11 cellular contexts compared by ENCODE assay signal in genomic region chr11:117064275-117064674, GRCh38. TPM values are rescaled to one million over a fixed set of nuclear protein-coding genes. Genes with fewer than 3 reads are reported as not detected.
DNase-seq lines count a peak whose midpoint lies in the region; ATAC-seq and TF ChIP-seq lines count a peak whose summit lies in the region.
"Had no signal": no experiment of that assay in that cellular context is flagged by ENCODE, and none has a peak within 500 bp of the region (broad histone marks: within the 10 kb centered on the region; RNA-seq: fewer than 3 reads in every experiment).

No MANE protein-coding gene starts in this region.

- H3K27ac Mint-ChIP-seq in IgD-negative memory B cell: peak overlapping the region; percentile 30 to 92 (median 88)
- H3K27ac Mint-ChIP-seq in activated naive CD8-positive, alpha-beta T cell treated with anti-CD3 and anti-CD28 coated beads for 36 hours: peak overlapping the region; percentile 83
- H3K27ac Mint-ChIP-seq in GM23338: no peak overlapping the region

- ATAC-seq in GM23338 (no peak), GM21423 (IDR thresholded peaks at IDR 0.05; ENCODE audit: unreplicated experiment) (no peak)
- ATAC-seq: stimulated activated naive B cell treated with anti-CD40 and anti-IgM and Interleukin-4, amounts not matched to agents 10 μg/mL and 1 μg/mL and 100 μg/mL, for 72 hours had no signal

- H4K20me1 ChIP-seq in GM23338 (replicated peaks; ENCODE audit: insufficient read depth): no peaks in the 10 kb centered on the region; the same call in 1 of the 2 replicates

- peaks cover 98% of the 10 kb centered on the region for H3K79me2 ChIP-seq in GM23338 (replicated peaks; ENCODE audit: insufficient read depth)

- H3K36me3 ChIP-seq in GM23338 (ENCODE audit: insufficient read depth): no peaks in the 10 kb centered on the region

- no peak overlapping the region for H2AFZ ChIP-seq in GM23338

- H3K27me3 ChIP-seq in GM23338 (ENCODE audit: insufficient read depth): no peaks in the 10 kb centered on the region

- no peak overlapping the region for H3K4me2 ChIP-seq in GM23338

- H3K27me3 Mint-ChIP-seq in IgD-negative memory B cell (peaks cover 3% of the 10 kb centered on the region), GM23338 (ENCODE audit: insufficient read depth, low read depth, poor library complexity) (no peaks in the 10 kb centered on the region)
- H3K27me3 Mint-ChIP-seq in activated naive CD8-positive, alpha-beta T cell treated with anti-CD3 and anti-CD28 coated beads for 36 hours: no peaks in the 10 kb centered on the region
- H3K27me3 Mint-ChIP-seq: stimulated activated naive B cell treated with anti-CD40 and anti-IgM and Interleukin-4, amounts not matched to agents 10 μg/mL and 1 μg/mL and 100 μg/mL, for 72 hours had no signal

- DNase-seq in AG20443 (ENCODE audit: low spot score): peak; percentile 46
- DNase-seq in activated naive CD8-positive, alpha-beta T cell treated with anti-CD3 and anti-CD28 coated beads for 36 hours: no peak
- DNase-seq in iris pigment epithelial cell (ENCODE audit: low read depth): peak; percentile 72
- DNase-seq in GM19238 (ENCODE audit: insufficient read length, low spot score): no peak
- no peak for DNase-seq in GM23338 (ENCODE audit: low spot score)
- no peak for DNase-seq in iPS-NIHi11 (ENCODE audit: low spot score)
- DNase-seq: central memory CD4-positive, alpha-beta T cell; small intestine; stimulated activated naive B cell treated with anti-CD40 and anti-IgM and Interleukin-4, amounts not matched to agents 10 μg/mL and 1 μg/mL and 100 μg/mL, for 72 hours had no signal

- H3K36me3 Mint-ChIP-seq in IgD-negative memory B cell (peaks cover 7% of the 10 kb centered on the region), GM23338 (ENCODE audit: low read depth) (no peaks in the 10 kb centered on the region)
- peaks cover 9% of the 10 kb centered on the region for H3K36me3 Mint-ChIP-seq in activated naive CD8-positive, alpha-beta T cell treated with anti-CD3 and anti-CD28 coated beads for 36 hours

- H3K4me1 ChIP-seq in GM23338 (ENCODE audit: insufficient read depth): peaks cover 6% of the 10 kb centered on the region; the same call in 1 of the 2 replicates

- no peak overlapping the region for H3K27ac ChIP-seq in GM23338 (ENCODE audit: low read depth)

- H3K4me3 ChIP-seq in GM23338: no peak overlapping the region

- H3K4me3 Mint-ChIP-seq in IgD-negative memory B cell (peak overlapping the region; percentile 34 to 87 (median 49)), GM23338 (no peak overlapping the region)
- no peak overlapping the region for H3K4me3 Mint-ChIP-seq in activated naive CD8-positive, alpha-beta T cell treated with anti-CD3 and anti-CD28 coated beads for 36 hours

- H3F3A ChIP-seq in GM23338 (replicated peaks; ENCODE audit: low read depth): no peaks in the 10 kb centered on the region

- no peaks in the 10 kb centered on the region for H3K9me2 ChIP-seq in GM23338 (ENCODE audit: insufficient read depth)

- H3K9me3 Mint-ChIP-seq in IgD-negative memory B cell: no peaks in the 10 kb centered on the region
- no peaks in the 10 kb centered on the region for H3K9me3 Mint-ChIP-seq in activated naive CD8-positive, alpha-beta T cell treated with anti-CD3 and anti-CD28 coated beads for 36 hours
- no peaks in the 10 kb centered on the region for H3K9me3 Mint-ChIP-seq in GM23338
- H3K9me3 Mint-ChIP-seq: stimulated activated naive B cell treated with anti-CD40 and anti-IgM and Interleukin-4, amounts not matched to agents 10 μg/mL and 1 μg/mL and 100 μg/mL, for 72 hours had no signal

- H3K4me1 Mint-ChIP-seq in IgD-negative memory B cell: peaks cover 49 to 69% (median 62%) of the 10 kb centered on the region in 3 donors
- peaks cover 72% of the 10 kb centered on the region for H3K4me1 Mint-ChIP-seq in activated naive CD8-positive, alpha-beta T cell treated with anti-CD3 and anti-CD28 coated beads for 36 hours
- H3K4me1 Mint-ChIP-seq in GM23338: peaks cover 15% of the 10 kb centered on the region

- no peak for TF ChIP-seq CTCF in GM23338 (conservative IDR thresholded peaks at IDR 0.05; ENCODE audit: low read depth in 2 of 2)

TF ChIP-seq in GM23338, 12 proteins besides CTCF, POLR2A, EP300 and RAD21 (continues in another document):
- TF ChIP-seq, protein P1, sequence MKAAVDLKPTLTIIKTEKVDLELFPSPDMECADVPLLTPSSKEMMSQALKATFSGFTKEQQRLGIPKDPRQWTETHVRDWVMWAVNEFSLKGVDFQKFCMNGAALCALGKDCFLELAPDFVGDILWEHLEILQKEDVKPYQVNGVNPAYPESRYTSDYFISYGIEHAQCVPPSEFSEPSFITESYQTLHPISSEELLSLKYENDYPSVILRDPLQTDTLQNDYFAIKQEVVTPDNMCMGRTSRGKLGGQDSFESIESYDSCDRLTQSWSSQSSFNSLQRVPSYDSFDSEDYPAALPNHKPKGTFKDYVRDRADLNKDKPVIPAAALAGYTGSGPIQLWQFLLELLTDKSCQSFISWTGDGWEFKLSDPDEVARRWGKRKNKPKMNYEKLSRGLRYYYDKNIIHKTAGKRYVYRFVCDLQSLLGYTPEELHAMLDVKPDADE (IDR thresholded peaks at IDR 0.05): no peak
- TF ChIP-seq EZH2phosphoT487 (IDR thresholded peaks at IDR 0.05; ENCODE audit: unreplicated experiment) (no peak), POLR2AphosphoS5 (IDR thresholded peaks at IDR 0.05; ENCODE audit: low read depth) (no peak), ZNF114 (CRISPR knock-in tag; IDR thresholded peaks at IDR 0.05) (no peak), CREB1 (CRISPR knock-in tag; IDR thresholded peaks at IDR 0.05; ENCODE audit: low read depth) (no peak), STAT1 (IDR thresholded peaks at IDR 0.05; ENCODE audit: unreplicated experiment) (no peak), JUNB (IDR thresholded peaks at IDR 0.05; ENCODE audit: unreplicated experiment) (no peak)
- TF ChIP-seq, protein P2, sequence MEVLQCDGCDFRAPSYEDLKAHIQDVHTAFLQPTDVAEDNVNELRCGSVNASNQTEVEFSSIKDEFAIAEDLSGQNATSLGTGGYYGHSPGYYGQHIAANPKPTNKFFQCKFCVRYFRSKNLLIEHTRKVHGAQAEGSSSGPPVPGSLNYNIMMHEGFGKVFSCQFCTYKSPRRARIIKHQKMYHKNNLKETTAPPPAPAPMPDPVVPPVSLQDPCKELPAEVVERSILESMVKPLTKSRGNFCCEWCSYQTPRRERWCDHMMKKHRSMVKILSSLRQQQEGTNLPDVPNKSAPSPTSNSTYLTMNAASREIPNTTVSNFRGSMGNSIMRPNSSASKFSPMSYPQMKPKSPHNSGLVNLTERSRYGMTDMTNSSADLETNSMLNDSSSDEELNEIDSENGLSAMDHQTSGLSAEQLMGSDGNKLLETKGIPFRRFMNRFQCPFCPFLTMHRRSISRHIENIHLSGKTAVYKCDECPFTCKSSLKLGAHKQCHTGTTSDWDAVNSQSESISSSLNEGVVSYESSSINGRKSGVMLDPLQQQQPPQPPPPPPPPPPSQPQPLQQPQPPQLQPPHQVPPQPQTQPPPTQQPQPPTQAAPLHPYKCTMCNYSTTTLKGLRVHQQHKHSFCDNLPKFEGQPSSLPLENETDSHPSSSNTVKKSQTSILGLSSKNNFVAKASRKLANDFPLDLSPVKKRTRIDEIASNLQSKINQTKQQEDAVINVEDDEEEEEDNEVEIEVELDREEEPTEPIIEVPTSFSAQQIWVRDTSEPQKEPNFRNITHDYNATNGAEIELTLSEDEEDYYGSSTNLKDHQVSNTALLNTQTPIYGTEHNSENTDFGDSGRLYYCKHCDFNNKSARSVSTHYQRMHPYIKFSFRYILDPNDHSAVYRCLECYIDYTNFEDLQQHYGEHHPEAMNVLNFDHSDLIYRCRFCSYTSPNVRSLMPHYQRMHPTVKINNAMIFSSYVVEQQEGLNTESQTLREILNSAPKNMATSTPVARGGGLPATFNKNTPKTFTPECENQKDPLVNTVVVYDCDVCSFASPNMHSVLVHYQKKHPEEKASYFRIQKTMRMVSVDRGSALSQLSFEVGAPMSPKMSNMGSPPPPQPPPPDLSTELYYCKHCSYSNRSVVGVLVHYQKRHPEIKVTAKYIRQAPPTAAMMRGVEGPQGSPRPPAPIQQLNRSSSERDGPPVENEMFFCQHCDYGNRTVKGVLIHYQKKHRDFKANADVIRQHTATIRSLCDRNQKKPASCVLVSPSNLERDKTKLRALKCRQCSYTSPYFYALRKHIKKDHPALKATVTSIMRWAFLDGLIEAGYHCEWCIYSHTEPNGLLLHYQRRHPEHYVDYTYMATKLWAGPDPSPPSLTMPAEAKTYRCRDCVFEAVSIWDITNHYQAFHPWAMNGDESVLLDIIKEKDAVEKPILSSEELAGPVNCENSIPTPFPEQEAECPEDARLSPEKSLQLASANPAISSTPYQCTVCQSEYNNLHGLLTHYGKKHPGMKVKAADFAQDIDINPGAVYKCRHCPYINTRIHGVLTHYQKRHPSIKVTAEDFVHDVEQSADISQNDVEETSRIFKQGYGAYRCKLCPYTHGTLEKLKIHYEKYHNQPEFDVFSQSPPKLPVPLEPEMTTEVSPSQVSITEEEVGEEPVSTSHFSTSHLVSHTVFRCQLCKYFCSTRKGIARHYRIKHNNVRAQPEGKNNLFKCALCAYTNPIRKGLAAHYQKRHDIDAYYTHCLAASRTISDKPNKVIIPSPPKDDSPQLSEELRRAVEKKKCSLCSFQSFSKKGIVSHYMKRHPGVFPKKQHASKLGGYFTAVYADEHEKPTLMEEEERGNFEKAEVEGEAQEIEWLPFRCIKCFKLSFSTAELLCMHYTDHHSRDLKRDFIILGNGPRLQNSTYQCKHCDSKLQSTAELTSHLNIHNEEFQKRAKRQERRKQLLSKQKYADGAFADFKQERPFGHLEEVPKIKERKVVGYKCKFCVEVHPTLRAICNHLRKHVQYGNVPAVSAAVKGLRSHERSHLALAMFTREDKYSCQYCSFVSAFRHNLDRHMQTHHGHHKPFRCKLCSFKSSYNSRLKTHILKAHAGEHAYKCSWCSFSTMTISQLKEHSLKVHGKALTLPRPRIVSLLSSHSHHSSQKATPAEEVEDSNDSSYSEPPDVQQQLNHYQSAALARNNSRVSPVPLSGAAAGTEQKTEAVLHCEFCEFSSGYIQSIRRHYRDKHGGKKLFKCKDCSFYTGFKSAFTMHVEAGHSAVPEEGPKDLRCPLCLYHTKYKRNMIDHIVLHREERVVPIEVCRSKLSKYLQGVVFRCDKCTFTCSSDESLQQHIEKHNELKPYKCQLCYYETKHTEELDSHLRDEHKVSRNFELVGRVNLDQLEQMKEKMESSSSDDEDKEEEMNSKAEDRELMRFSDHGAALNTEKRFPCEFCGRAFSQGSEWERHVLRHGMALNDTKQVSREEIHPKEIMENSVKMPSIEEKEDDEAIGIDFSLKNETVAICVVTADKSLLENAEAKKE (CRISPR knock-in tag; IDR thresholded peaks at IDR 0.05): no peak

RNA-seq across cellular contexts. Expression of gene SIK3, which starts 34.0 kb away (rescaled TPM):
- 25.1 TPM for polyA plus RNA-seq in IgD-negative memory B cell
- 10 to 100 TPM; 22.8 to 24.0 TPM for total RNA-seq in activated naive CD8-positive, alpha-beta T cell treated with anti-CD3 and anti-CD28 coated beads for 36 hours
- total RNA-seq in GM23338 (2014; rRNA removed; shearing (Covaris generic)): 27.8 and 33.9 TPM in 2 replicates
- 6.1 and 7.3 TPM in 2 replicates for polyA plus RNA-seq in GM23338 (2016; fragmentation: Nextera tagmentation; extraction: Ambion mirVana)

Comparison
In these comparisons a context has a peak if more than half of its experiments do, and no peak if none do; other contexts are left out.
1. DNase-seq: peak in AG20443 (single experiment) and iris pigment epithelial cell (single experiment); none in activated naive CD8-positive, alpha-beta T cell treated with anti-CD3 and anti-CD28 coated beads for 36 hours (single experiment), GM19238 (single experiment), GM23338 (single experiment) and iPS-NIHi11 (single experiment).
2. H3K4me3 Mint-ChIP-seq: peak in IgD-negative memory B cell (4 of 4); none in activated naive CD8-positive, alpha-beta T cell treated with anti-CD3 and anti-CD28 coated beads for 36 hours (single experiment) and GM23338 (single experiment).